ENCODE assay signal across 8 cellular contexts in genomic region chr13:79406597-79406908, GRCh38. TPM values are rescaled to one million over a fixed set of nuclear protein-coding genes. Genes with fewer than 3 reads are reported as not detected.
DNase-seq lines count a peak whose midpoint lies in the region; ATAC-seq lines count a peak whose summit lies in the region.

No MANE protein-coding gene starts in this region.

- peak; percentile 34 for ATAC-seq in HG03175 (IDR thresholded peaks at IDR 0.05; ENCODE audit: unreplicated experiment)
- ATAC-seq in activated naive CD8-positive, alpha-beta T cell treated with anti-CD3 and anti-CD28 coated beads, Interleukin-2, amount 10 ng/mL, durations not matched to agents 7 days and 5 days (ENCODE audit: low read depth), result peak; percentile 30

- DNase-seq in activated T-cell treated with anti-CD3 and anti-CD28 coated beads, Interleukin-2, amount 50 U/mL, for 24 hours, result no peak
- DNase-seq in activated T-cell treated with anti-CD3 and anti-CD28 coated beads for 4 hours (no peak), immature natural killer cell (no peak), substantia nigra (lab: John Stamatoyannopoulos, UW) (no peak), cortex of kidney (lab: John Stamatoyannopoulos, UW) (no peak), Ammon's horn (ENCODE audit: low spot score) (no peak)
- no peak for DNase-seq in activated naive CD8-positive, alpha-beta T cell treated with anti-CD3 and anti-CD28 coated beads, Interleukin-2, amount 10 ng/mL, durations not matched to agents 7 days and 5 days

- no peaks in the 10 kb centered on the region for H3K9me3 Mint-ChIP-seq in activated T-cell treated with anti-CD3 and anti-CD28 coated beads, Interleukin-2, amount 50 U/mL, for 24 hours
- H3K9me3 Mint-ChIP-seq in activated naive CD8-positive, alpha-beta T cell treated with anti-CD3 and anti-CD28 coated beads, Interleukin-2, amount 10 ng/mL, durations not matched to agents 7 days and 5 days, result no peaks in the 10 kb centered on the region
- no peaks in the 10 kb centered on the region for H3K9me3 Mint-ChIP-seq in immature natural killer cell

- H3K4me3 Mint-ChIP-seq in activated T-cell treated with anti-CD3 and anti-CD28 coated beads, Interleukin-2, amount 50 U/mL, for 24 hours, result no peak overlapping the region
- H3K4me3 Mint-ChIP-seq in activated naive CD8-positive, alpha-beta T cell treated with anti-CD3 and anti-CD28 coated beads, Interleukin-2, amount 10 ng/mL, durations not matched to agents 7 days and 5 days, result peak overlapping the region; percentile 91
- H3K4me3 Mint-ChIP-seq in immature natural killer cell, result peak overlapping the region; percentile 91 to 96 (median 94)

- peaks cover 55% of the 10 kb centered on the region for H3K36me3 Mint-ChIP-seq in activated T-cell treated with anti-CD3 and anti-CD28 coated beads, Interleukin-2, amount 50 U/mL, for 24 hours (ENCODE audit: low read depth)
- peaks cover 9% of the 10 kb centered on the region for H3K36me3 Mint-ChIP-seq in activated naive CD8-positive, alpha-beta T cell treated with anti-CD3 and anti-CD28 coated beads, Interleukin-2, amount 10 ng/mL, durations not matched to agents 7 days and 5 days
- no peaks in the 10 kb centered on the region for H3K36me3 Mint-ChIP-seq in immature natural killer cell

- H3K4me1 Mint-ChIP-seq in activated T-cell treated with anti-CD3 and anti-CD28 coated beads, Interleukin-2, amount 50 U/mL, for 24 hours (ENCODE audit: low read depth), result peaks cover 28% of the 10 kb centered on the region
- peaks cover 30% of the 10 kb centered on the region for H3K4me1 Mint-ChIP-seq in activated naive CD8-positive, alpha-beta T cell treated with anti-CD3 and anti-CD28 coated beads, Interleukin-2, amount 10 ng/mL, durations not matched to agents 7 days and 5 days
- peaks cover 16 to 18% of the 10 kb centered on the region in 2 donors for H3K4me1 Mint-ChIP-seq in immature natural killer cell

- POLR2A ChIA-PET in activated naive CD8-positive, alpha-beta T cell treated with anti-CD3 and anti-CD28 coated beads, Interleukin-2, amount 10 ng/mL, durations not matched to agents 7 days and 5 days (lab: Charles Lee), result interaction anchor here (0.8 to 3.4 kb wide), 3 partner anchors 11 to 78 kb away, joined by 3 to 18 read pairs (median 3); no protein-coding TSS in a partner anchor

- peak overlapping the region; percentile 94 for H3K27ac ChIP-seq in substantia nigra (ENCODE audit: low read depth, low read length, poor library complexity, severe bottlenecking)

- H3K27ac Mint-ChIP-seq in activated T-cell treated with anti-CD3 and anti-CD28 coated beads, Interleukin-2, amount 50 U/mL, for 24 hours, result peak overlapping the region; percentile 99
- peak overlapping the region; percentile 96 for H3K27ac Mint-ChIP-seq in activated naive CD8-positive, alpha-beta T cell treated with anti-CD3 and anti-CD28 coated beads, Interleukin-2, amount 10 ng/mL, durations not matched to agents 7 days and 5 days
- H3K27ac Mint-ChIP-seq in immature natural killer cell, result peak overlapping the region in 5 of 6 donors; percentile 93 to 98 (median 97)

- no peaks in the 10 kb centered on the region for H3K27me3 Mint-ChIP-seq in activated T-cell treated with anti-CD3 and anti-CD28 coated beads, Interleukin-2, amount 50 U/mL, for 24 hours
- no peaks in the 10 kb centered on the region for H3K27me3 Mint-ChIP-seq in activated naive CD8-positive, alpha-beta T cell treated with anti-CD3 and anti-CD28 coated beads, Interleukin-2, amount 10 ng/mL, durations not matched to agents 7 days and 5 days
- H3K27me3 Mint-ChIP-seq in immature natural killer cell (ENCODE audit: low read depth in 3 of 3), result peaks cover 2 to 8% (median 7%) of the 10 kb centered on the region in 3 donors

RNA-seq across cellular contexts. Expression of gene RBM26, which starts 0.5 kb away (rescaled TPM):
- 10 to 100 TPM; 64.8 to 66.1 TPM for total RNA-seq in activated naive CD8-positive, alpha-beta T cell treated with anti-CD3 and anti-CD28 coated beads, Interleukin-2, amount 10 ng/mL, durations not matched to agents 7 days and 5 days
- 10 to 100 TPM in 1 of 3 donors, 1 to 10 TPM in 2; 5.4 to 11.9 (median 6.2) TPM for polyA plus RNA-seq in immature natural killer cell
